ENCODE assay signal across 27 cellular contexts in the genomic region with DNA sequence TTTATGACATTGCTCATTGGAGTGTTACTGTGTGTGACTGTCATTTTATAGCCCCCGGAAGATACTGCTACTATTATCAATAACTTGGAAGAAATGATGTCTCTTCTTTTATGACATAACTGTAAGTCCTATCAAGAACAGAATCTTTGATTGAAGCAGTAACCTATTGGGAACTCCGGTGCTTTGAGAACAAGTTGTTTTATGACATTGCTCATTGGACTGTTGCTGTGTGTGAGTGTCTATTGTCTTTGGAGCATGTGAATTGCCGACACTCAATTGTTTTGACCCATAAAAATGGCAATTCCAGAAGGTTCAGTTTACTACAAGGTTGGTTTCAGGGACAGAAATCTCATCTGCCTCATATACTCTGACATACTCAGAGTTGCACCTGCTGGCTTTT. TPM values are rescaled to one million over a fixed set of nuclear protein-coding genes. Genes with fewer than 3 reads are reported as not detected.
"Had no signal": no experiment of that assay in that cellular context is flagged by ENCODE, and none has a peak within 500 bp of the region (broad histone marks: within the 10 kb centered on the region; RNA-seq: fewer than 3 reads in every experiment).

No MANE protein-coding gene starts in this region.

- H3K9me3 Mint-ChIP-seq: mesothelial cell of epicardium; nephron progenitor cell; stimulated activated memory B cell treated with anti-CD40 and anti-IgM and Interleukin-4, amounts not matched to agents 10 μg/mL and 1 μg/mL and 100 μg/mL, for 72 hours; stimulated activated naive CD8-positive, alpha-beta T cell treated with anti-CD3 and anti-CD28 coated beads, Interleukin-15, Interleukin-2, amounts not matched to agents 100 ng/mL and 50 ng/mL, for 24 hours; type B pancreatic cell had no signal

- H3K36me3 ChIP-seq: gastroesophageal sphincter, heart left ventricle, left lung, sigmoid colon, spleen, thyroid gland had no signal

- H3K9me3 ChIP-seq: esophagus muscularis mucosa, gastroesophageal sphincter, heart left ventricle, left lung, psoas muscle, sigmoid colon, spleen, thyroid gland had no signal

- H3K27me3 Mint-ChIP-seq: type B pancreatic cell had no signal

- H3K27ac Mint-ChIP-seq: mesothelial cell of epicardium; naive thymus-derived CD8-positive, alpha-beta T cell; nephron progenitor cell; stimulated activated memory B cell treated with anti-CD40 and anti-IgM and Interleukin-4, amounts not matched to agents 10 μg/mL and 1 μg/mL and 100 μg/mL, for 72 hours; stimulated activated naive CD8-positive, alpha-beta T cell treated with anti-CD3 and anti-CD28 coated beads, Interleukin-15, Interleukin-2, amounts not matched to agents 100 ng/mL and 50 ng/mL, for 24 hours; type B pancreatic cell had no signal

- H3K4me1 Mint-ChIP-seq: naive thymus-derived CD8-positive, alpha-beta T cell; nephron progenitor cell; stimulated activated memory B cell treated with anti-CD40 and anti-IgM and Interleukin-4, amounts not matched to agents 10 μg/mL and 1 μg/mL and 100 μg/mL, for 72 hours had no signal

- H3K4me1 ChIP-seq: esophagus muscularis mucosa, gastroesophageal sphincter, heart left ventricle, left lung, psoas muscle, sigmoid colon, spleen, thyroid gland had no signal

- DNase-seq: dermis blood vessel endothelial cell; effector memory CD4-positive, alpha-beta T cell; foreskin keratinocyte; heart left ventricle; kidney; left lung; mesenchymal stem cell; naive thymus-derived CD8-positive, alpha-beta T cell; nephron progenitor cell; nucleus accumbens; posterior cingulate gyrus; psoas muscle; right cardiac atrium; sigmoid colon; spleen; stimulated activated CD4-positive, alpha-beta T cell treated with anti-CD3 and anti-CD28 coated beads, Interleukin-4, amount 100 ng/mL, for 4 hours; thyroid gland had no signal

- H3K4me3 ChIP-seq: coronary artery, esophagus muscularis mucosa, gastroesophageal sphincter, heart left ventricle, hepatocyte, left lung, psoas muscle, sigmoid colon, spleen, thyroid gland had no signal

- ATAC-seq: foreskin keratinocyte; gastroesophageal sphincter; heart left ventricle; left lung; naive thymus-derived CD8-positive, alpha-beta T cell; psoas muscle; right cardiac atrium; stimulated activated memory B cell treated with anti-CD40 and anti-IgM and Interleukin-4, amounts not matched to agents 10 μg/mL and 1 μg/mL and 100 μg/mL, for 72 hours had no signal

- H3K4me3 Mint-ChIP-seq: mesothelial cell of epicardium; naive thymus-derived CD8-positive, alpha-beta T cell; nephron progenitor cell; stimulated activated memory B cell treated with anti-CD40 and anti-IgM and Interleukin-4, amounts not matched to agents 10 μg/mL and 1 μg/mL and 100 μg/mL, for 72 hours; stimulated activated naive CD8-positive, alpha-beta T cell treated with anti-CD3 and anti-CD28 coated beads, Interleukin-15, Interleukin-2, amounts not matched to agents 100 ng/mL and 50 ng/mL, for 24 hours; type B pancreatic cell had no signal

RNA-seq across cellular contexts. Expression of a gene that starts 8.0 kb away (rescaled TPM):
- total RNA-seq: myocyte; naive thymus-derived CD8-positive, alpha-beta T cell; osteocyte had no signal
